8 cellular contexts compared by ENCODE assay signal in the genomic region with DNA sequence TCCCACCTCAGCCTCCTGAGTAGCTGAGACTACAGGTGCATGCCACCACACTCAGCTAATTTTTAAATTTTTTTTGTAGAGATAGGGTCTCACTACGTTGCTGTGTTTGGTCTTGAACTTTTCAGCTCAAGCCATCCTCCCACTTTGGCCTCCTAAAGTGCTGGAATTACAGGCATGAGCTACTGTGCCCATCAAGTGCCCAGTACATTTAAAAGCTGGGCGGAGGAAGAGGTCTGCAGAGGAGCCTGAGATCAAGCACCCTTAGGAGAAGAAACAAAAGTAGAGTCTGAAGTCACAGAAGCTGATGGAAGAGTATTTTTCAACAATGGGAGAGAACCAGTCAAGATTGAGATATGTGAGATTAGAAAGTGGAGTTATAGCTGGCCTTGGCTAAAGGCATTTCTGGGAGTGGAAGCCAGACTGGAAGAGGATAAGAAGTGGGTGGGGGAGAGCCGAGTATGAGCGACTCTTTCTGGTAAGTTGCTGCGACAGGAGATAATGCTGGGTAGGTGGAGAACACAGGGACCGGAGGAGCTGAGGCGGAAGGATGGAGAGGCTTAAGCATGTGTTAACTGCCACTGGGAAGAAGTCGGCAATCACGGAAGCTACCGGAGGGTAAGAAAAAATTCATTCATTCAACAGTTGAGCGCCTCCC. TPM values are rescaled to one million over a fixed set of nuclear protein-coding genes. Genes with fewer than 3 reads are reported as not detected.
A peak's percentile ranks its signal among the peaks of the same experiment; 100 is the strongest.
DNase-seq lines count a peak whose midpoint lies in the region; ATAC-seq and TF ChIP-seq lines count a peak whose summit lies in the region.

No MANE protein-coding gene starts in this region.

- ATAC-seq in HG03378 (IDR thresholded peaks at IDR 0.05; ENCODE audit: unreplicated experiment) = peak; percentile 28
- no peak for ATAC-seq in activated naive CD8-positive, alpha-beta T cell treated with anti-CD3 and anti-CD28 coated beads, Interleukin-2, amount 10 ng/mL, durations not matched to agents 7 days and 5 days (ENCODE audit: low read depth)
- no peak for ATAC-seq in GM18867 (IDR thresholded peaks at IDR 0.05; ENCODE audit: unreplicated experiment)
- ATAC-seq in esophagus mucosa = no peak

- peaks cover 32% of the 10 kb centered on the region for H3K4me1 Mint-ChIP-seq in activated naive CD8-positive, alpha-beta T cell treated with anti-CD3 and anti-CD28 coated beads, Interleukin-2, amount 10 ng/mL, durations not matched to agents 7 days and 5 days
- peaks cover 42 to 54% of the 10 kb centered on the region in 2 donors for H3K4me1 Mint-ChIP-seq in immature natural killer cell

- TF ChIP-seq CTCF in GM10266 (IDR thresholded peaks at IDR 0.05; ENCODE audit: control insufficient read depth, insufficient read depth, low read depth, missing control alignments) = no peak
- no peak for TF ChIP-seq CTCF in testis (IDR thresholded peaks at IDR 0.05)

- peaks cover 13% of the 10 kb centered on the region for H3K36me3 Mint-ChIP-seq in activated naive CD8-positive, alpha-beta T cell treated with anti-CD3 and anti-CD28 coated beads, Interleukin-2, amount 10 ng/mL, durations not matched to agents 7 days and 5 days
- H3K36me3 Mint-ChIP-seq in immature natural killer cell = peaks cover 0 to 6% (median 0%) of the 10 kb centered on the region in 3 donors

- H3K27ac ChIP-seq in testis = peak overlapping the region; percentile 94 to 98

- 7 to 8% methylated on average over 11 of the region's 11 CpGs for WGBS in testis, 2 donors

- peak overlapping the region; percentile 96 for H3K27ac Mint-ChIP-seq in activated naive CD8-positive, alpha-beta T cell treated with anti-CD3 and anti-CD28 coated beads, Interleukin-2, amount 10 ng/mL, durations not matched to agents 7 days and 5 days
- peak overlapping the region; percentile 89 to 96 (median 95) for H3K27ac Mint-ChIP-seq in immature natural killer cell

- no peak for TF ChIP-seq POLR2A in testis (IDR thresholded peaks at IDR 0.05)

- peak overlapping the region; percentile 94 to 99 for H3K4me3 ChIP-seq in testis

- H3K27me3 Mint-ChIP-seq in activated naive CD8-positive, alpha-beta T cell treated with anti-CD3 and anti-CD28 coated beads, Interleukin-2, amount 10 ng/mL, durations not matched to agents 7 days and 5 days = peaks cover 8% of the 10 kb centered on the region
- peaks cover 11 to 16% (median 15%) of the 10 kb centered on the region in 3 donors for H3K27me3 Mint-ChIP-seq in immature natural killer cell (ENCODE audit: low read depth in 3 of 3)

- no peaks in the 10 kb centered on the region for H3K27me3 ChIP-seq in testis

- POLR2A ChIA-PET in activated naive CD8-positive, alpha-beta T cell treated with anti-CD3 and anti-CD28 coated beads, Interleukin-2, amount 10 ng/mL, durations not matched to agents 7 days and 5 days (lab: Charles Lee) = interaction anchor here (0.6 to 2.7 kb wide), 13 partner anchors 9 to 1055 kb away, joined by 3 to 27 read pairs (median 4); partner anchors contain the start of genes PSMA4 and SKIC8

- H3K4me3 Mint-ChIP-seq in activated naive CD8-positive, alpha-beta T cell treated with anti-CD3 and anti-CD28 coated beads, Interleukin-2, amount 10 ng/mL, durations not matched to agents 7 days and 5 days = peak overlapping the region; percentile 96
- peak overlapping the region; percentile 94 to 99 (median 97) for H3K4me3 Mint-ChIP-seq in immature natural killer cell

- no peaks in the 10 kb centered on the region for H3K9me3 Mint-ChIP-seq in activated naive CD8-positive, alpha-beta T cell treated with anti-CD3 and anti-CD28 coated beads, Interleukin-2, amount 10 ng/mL, durations not matched to agents 7 days and 5 days
- peaks cover 0 to 2% (median 0%) of the 10 kb centered on the region in 6 donors for H3K9me3 Mint-ChIP-seq in immature natural killer cell

- no peaks in the 10 kb centered on the region for H3K36me3 ChIP-seq in testis (ENCODE audit: low read depth, missing control alignments)

- intact Hi-C loops in testis (cut with DNase I; ENCODE audit: low total_unique reads) = loop anchor here (5.0 kb wide), 1 partner anchor 140 kb away; the partner anchor contains the start of gene SKIC8

- no peaks in the 10 kb centered on the region for H3K9me3 ChIP-seq in testis

- DNase-seq in GM10266 (ENCODE audit: extremely low spot score) (peak; percentile 39), immature natural killer cell (no peak), testis (no peak), T1000 (lab: John Stamatoyannopoulos, UW) (no peak)
- DNase-seq in activated naive CD8-positive, alpha-beta T cell treated with anti-CD3 and anti-CD28 coated beads, Interleukin-2, amount 10 ng/mL, durations not matched to agents 7 days and 5 days = no peak

- H3K4me1 ChIP-seq in testis = peaks cover 16% of the 10 kb centered on the region

RNA-seq across cellular contexts. Expression of gene IREB2, which starts 0.8 kb away (rescaled TPM):
- 10 to 100 TPM; 60.6 to 61.4 TPM for total RNA-seq in activated naive CD8-positive, alpha-beta T cell treated with anti-CD3 and anti-CD28 coated beads, Interleukin-2, amount 10 ng/mL, durations not matched to agents 7 days and 5 days
- 10 to 100 TPM; 10.5 to 30.5 (median 13.8) TPM for polyA plus RNA-seq in immature natural killer cell
- 10 to 100 TPM; 52.3 to 69.0 TPM for total RNA-seq in testis
- polyA plus RNA-seq in testis (ENCODE audit: insufficient read depth, low read depth, low replicate concordance) = 43.1 TPM
- 33.0 TPM for total RNA-seq in esophagus mucosa
